Comparison of ENCODE assay signal across 10 cellular contexts in the genomic region with DNA sequence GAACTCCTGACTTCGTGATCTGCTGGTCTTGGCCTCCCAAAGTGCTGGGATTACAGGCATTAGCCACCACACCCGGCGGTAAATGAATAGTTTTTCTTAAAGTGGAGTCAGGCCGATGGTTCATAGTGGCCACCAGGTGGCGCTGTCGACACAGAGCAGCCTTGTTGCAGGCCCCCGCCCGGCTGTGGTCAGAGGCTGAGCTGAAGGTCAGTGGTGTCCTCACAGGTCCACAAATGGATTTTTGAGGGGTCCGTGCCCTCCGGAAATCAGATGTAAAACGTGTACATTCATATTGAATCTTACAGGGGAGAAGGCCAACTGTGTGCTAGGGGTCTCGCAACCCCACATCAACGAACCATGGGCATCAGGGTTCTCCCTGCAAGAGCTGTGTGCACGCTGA. TPM values are rescaled to one million over a fixed set of nuclear protein-coding genes. Genes with fewer than 3 reads are reported as not detected.
A peak's percentile ranks its signal among the peaks of the same experiment; 100 is the strongest.
DNase-seq lines count a peak whose midpoint lies in the region; ATAC-seq and TF ChIP-seq lines count a peak whose summit lies in the region.
"Had no signal": no experiment of that assay in that cellular context is flagged by ENCODE, and none has a peak within 500 bp of the region (broad histone marks: within the 10 kb centered on the region; RNA-seq: fewer than 3 reads in every experiment).

No MANE protein-coding gene starts in this region.

- no peak overlapping the region for H3K18ac ChIP-seq in IMR-90 (ENCODE audit: low read depth, low read length)

- H3K4me1 ChIP-seq in IMR-90 (ENCODE audit: control insufficient read depth, insufficient read depth, low read length): no peaks in the 10 kb centered on the region
- H3K4me1 ChIP-seq in mammary epithelial cell (ENCODE audit: insufficient read depth, low read length): no peaks in the 10 kb centered on the region
- H3K4me1 ChIP-seq: SJSA1 had no signal

- no peak overlapping the region for H2BK15ac ChIP-seq in IMR-90 (ENCODE audit: low read depth, low read length)

- H3K79me2 ChIP-seq in mammary epithelial cell (ENCODE audit: insufficient read depth, low read length): no peaks in the 10 kb centered on the region
- no peaks in the 10 kb centered on the region for H3K79me2 ChIP-seq in neural cell (replicated peaks; ENCODE audit: insufficient read depth, low read length)

- no peak overlapping the region for H2AK5ac ChIP-seq in IMR-90 (ENCODE audit: low read depth, low read length)

- no peak for TF ChIP-seq EP300 in neural cell (conservative IDR thresholded peaks at IDR 0.05; ENCODE audit: poor library complexity, severe bottlenecking)

- intact Hi-C loops in IMR-90 (cut with micrococcal nuclease) (no loop called here), mammary epithelial cell (cut with micrococcal nuclease) (no loop called here)

- H3K79me1 ChIP-seq in IMR-90 (ENCODE audit: low read depth in 1 of 2, low read length in 2 of 2): peaks cover 20 to 36% of the 10 kb centered on the region in 2 experiments

- ATAC-seq in IMR-90 (ENCODE audit: low read depth): no peak

- dilution Hi-C loops in IMR-90 (cut with HindIII; ENCODE audit: low sequenced_read_pairs, unreplicated experiment) (no loop called here), mammary epithelial cell (cut with HindIII; ENCODE audit: low sequenced_read_pairs) (no loop called here)

- H3K27ac ChIP-seq in IMR-90 (ENCODE audit: insufficient read depth, low read length) (no peak overlapping the region), mammary epithelial cell (ENCODE audit: insufficient read depth, low read depth, low read length) (no peak overlapping the region), neural cell (ENCODE audit: low read length) (no peak overlapping the region)
- H3K27ac ChIP-seq: SJSA1 had no signal

- WGBS in IMR-90 (ENCODE audit: extremely low coverage in 2 of 2, insufficient read length in 1 of 2), 2 experiments: 92% methylated on average over 7 of the region's 14 CpGs; no CpG with 5 or more reads in 1 of the 2 experiments
- 96% methylated on average over 13 of the region's 14 CpGs for WGBS in mammary epithelial cell (ENCODE audit: low coverage, missing lambda C conversion rate)

- no peak overlapping the region for H2BK5ac ChIP-seq in IMR-90 (ENCODE audit: low read depth, low read length, poor library complexity, severe bottlenecking)

- TF ChIP-seq RAD21 in IMR-90 (IDR thresholded peaks at IDR 0.05; ENCODE audit: low read length): no peak
- no peak for TF ChIP-seq RAD21 in neural cell (conservative IDR thresholded peaks at IDR 0.05)

- H3K56ac ChIP-seq in IMR-90 (ENCODE audit: extremely low read depth, insufficient read depth, low read length): no peak overlapping the region

- peak; percentile 35 for DNase-seq in ELR (ENCODE audit: low read depth)
- no peak for DNase-seq in IMR-90
- DNase-seq in mammary epithelial cell: no peak
- no peak for DNase-seq in activated gamma-delta T cell treated with Interleukin-2 at 50 U/mL for 16 hours
- no peak for DNase-seq in germinal center (ENCODE audit: low spot score)
- no peak for DNase-seq in G401 (ENCODE audit: low spot score)
- DNase-seq in NCI-H2196 (lab: John Stamatoyannopoulos, UW; ENCODE audit: unreplicated experiment): no peak

- no peak overlapping the region for H3K23ac ChIP-seq in IMR-90 (ENCODE audit: low read depth, low read length)

- no peak overlapping the region for H3K4ac ChIP-seq in IMR-90 (ENCODE audit: low read depth, low read length)

- H4K5ac ChIP-seq in IMR-90 (ENCODE audit: low read depth, low read length): no peak overlapping the region

- H3K4me3 ChIP-seq in IMR-90 (ENCODE audit: insufficient read depth, low read depth, low read length): no peak overlapping the region
- H3K4me3 ChIP-seq in mammary epithelial cell (replicated peaks in 1 of 3; ENCODE audit: insufficient read depth in 1 of 3, low read depth in 2 of 3, low read length in 3 of 3): no peak overlapping the region
- H3K4me3 ChIP-seq in neural cell (ENCODE audit: low read length): no peak overlapping the region
- H3K4me3 ChIP-seq: SJSA1 had no signal

- H3K9me1 ChIP-seq in IMR-90 (ENCODE audit: insufficient read depth, low read length): no peaks in the 10 kb centered on the region

- H2BK20ac ChIP-seq in IMR-90 (ENCODE audit: low read depth, low read length): no peak overlapping the region

- H4K91ac ChIP-seq in IMR-90 (ENCODE audit: insufficient read depth, low read depth, low read length): no peak overlapping the region

- H3K9me3 ChIP-seq in IMR-90 (ENCODE audit: control insufficient read depth, insufficient read depth, low read length) (peaks cover 5% of the 10 kb centered on the region), mammary epithelial cell (replicated peaks; ENCODE audit: insufficient read depth, low read length) (peaks cover 13% of the 10 kb centered on the region), neural cell (ENCODE audit: low read length) (no peaks in the 10 kb centered on the region)

- no peak overlapping the region for H2BK120ac ChIP-seq in IMR-90 (ENCODE audit: low read depth, low read length)

- TF ChIP-seq CTCF in IMR-90 (conservative IDR thresholded peaks at IDR 0.05; ENCODE audit: low read depth, low read length) (peak; percentile 45), mammary epithelial cell (conservative IDR thresholded peaks at IDR 0.05 in 1 of 2, IDR thresholded peaks at IDR 0.05 in 1 of 2; ENCODE audit: extremely low read depth in 1 of 2, insufficient read depth in 1 of 2, low read depth in 1 of 2, low read length in 2 of 2) (peak; percentile 55 to 65), neural cell (IDR thresholded peaks at IDR 0.05; ENCODE audit: poor library complexity, severe bottlenecking) (peak; percentile 56)

- H3K14ac ChIP-seq in IMR-90 (replicated peaks; ENCODE audit: low read depth, low read length): no peak overlapping the region

- H3K36me3 ChIP-seq in IMR-90 (ENCODE audit: control insufficient read depth, insufficient read depth, low read length) (peaks cover 54% of the 10 kb centered on the region), mammary epithelial cell (ENCODE audit: insufficient read depth, low read length) (peaks cover 9% of the 10 kb centered on the region), neural cell (ENCODE audit: insufficient read depth, low read length) (peaks cover 17% of the 10 kb centered on the region)

- H3K4me2 ChIP-seq in IMR-90 (ENCODE audit: low read depth, low read length) (no peak overlapping the region), mammary epithelial cell (ENCODE audit: insufficient read depth, low read depth, low read length) (no peak overlapping the region), neural cell (ENCODE audit: low read length) (no peak overlapping the region)

- POLR2A ChIA-PET in IMR-90 (lab: Charles Lee; ENCODE audit: unreplicated experiment): interaction anchor here (0.6 kb wide), 1 partner anchor 9 kb away, joined by 9 read pairs; no protein-coding TSS in a partner anchor

- no peak overlapping the region for H2AK9ac ChIP-seq in IMR-90 (replicated peaks; ENCODE audit: low read depth, low read length, poor library complexity)

- no peak overlapping the region for H3K9ac ChIP-seq in IMR-90 (ENCODE audit: low read depth, low read length)
- no peak overlapping the region for H3K9ac ChIP-seq in mammary epithelial cell (ENCODE audit: insufficient read depth, low read length)
- no peak overlapping the region for H3K9ac ChIP-seq in neural cell (ENCODE audit: low read length)

- no peak for TF ChIP-seq POLR2A in IMR-90 (IDR thresholded peaks at IDR 0.05; ENCODE audit: low read depth, low read length)

- peaks cover 3% of the 10 kb centered on the region; the same call in 1 of the 2 replicates for H4K20me1 ChIP-seq in IMR-90 (ENCODE audit: insufficient read depth, low read length)
- H4K20me1 ChIP-seq in mammary epithelial cell (ENCODE audit: insufficient read depth, low read length): no peaks in the 10 kb centered on the region
- H4K20me1 ChIP-seq in neural cell (ENCODE audit: insufficient read depth): no peaks in the 10 kb centered on the region

- no peaks in the 10 kb centered on the region for H3K9me2 ChIP-seq in neural cell (ENCODE audit: insufficient read depth, low read length)

- H3K27me3 ChIP-seq in IMR-90 (ENCODE audit: control insufficient read depth, insufficient read depth, low read length) (no peaks in the 10 kb centered on the region), mammary epithelial cell (ENCODE audit: insufficient read depth, low read length) (no peaks in the 10 kb centered on the region), neural cell (ENCODE audit: insufficient read depth, low read depth, low read length) (no peaks in the 10 kb centered on the region)
- H3K27me3 ChIP-seq: SJSA1 had no signal

- H4K8ac ChIP-seq in IMR-90 (ENCODE audit: low read depth in 2 of 2, low read length in 2 of 2): no peak overlapping the region

- CTCF ChIA-PET in IMR-90 (lab: Yijun Ruan, JAX) (interaction anchor here (1.2 kb wide), 1 partner anchor 9 kb away, joined by 3 read pairs; no protein-coding TSS in a partner anchor), mammary epithelial cell (lab: Charles Lee; ENCODE audit: low non-redundant PET) (no interaction called here)

- in situ Hi-C loops in IMR-90 (cut with MboI; ENCODE audit: low sequenced_read_pairs) (no loop called here), mammary epithelial cell (cut with MboI; ENCODE audit: low sequenced_read_pairs in 2 of 2) (no loop called here), G401 (cut with HindIII; ENCODE audit: low sequenced_read_pairs) (no loop called here)

- BruUV-seq in IMR-90 (replicated peaks; lab: Mats Ljungman, UMichigan): no TSS peak
- BruUV-seq in mammary epithelial cell (replicated peaks; lab: Mats Ljungman, UMichigan): no TSS peak

- H3F3A ChIP-seq in neural cell (ENCODE audit: insufficient read depth, low read length, poor library complexity, severe bottlenecking): no peaks in the 10 kb centered on the region

- no peak overlapping the region for H2AFZ ChIP-seq in IMR-90 (replicated peaks; ENCODE audit: low read length, poor library complexity)
- H2AFZ ChIP-seq in mammary epithelial cell (ENCODE audit: low read depth, low read length): no peak overlapping the region
- H2AFZ ChIP-seq in neural cell (ENCODE audit: low read depth, low read length): no peak overlapping the region

RNA-seq across cellular contexts. Expression of a gene that starts 13.4 kb away (rescaled TPM):
- 37.1 and 38.9 TPM in 2 replicates for total RNA-seq in IMR-90 (2012; rRNA removed)
- 56.9 and 74.5 TPM in 2 replicates for polyA plus RNA-seq in IMR-90 (2012; rRNA removed)
- polyA plus RNA-seq in IMR-90 (2012; cell fraction: cytosol; rRNA removed): 28.1 and 66.5 TPM in 2 replicates
- 114 and 350 TPM in 2 replicates for polyA plus RNA-seq in IMR-90 (2012; cell fraction: nucleus; rRNA removed; ENCODE audit: low replicate concordance)
- 10 to 100 TPM; 42.0 to 84.1 TPM for total RNA-seq in mammary epithelial cell
- polyA plus RNA-seq in mammary epithelial cell: 52.3 TPM
- polyA minus RNA-seq in mammary epithelial cell: 54.5 TPM
- 64.9 and 90.1 TPM in 2 replicates for polyA plus RNA-seq in neural cell
- polyA minus RNA-seq in neural cell: 43.9 and 49.2 TPM in 2 replicates
- 176 and 280 TPM in 2 replicates for total RNA-seq in G401 (2014; rRNA removed; shearing (Covaris generic))

RNA-seq across cellular contexts. Expression of a gene that starts 29.5 kb away (rescaled TPM):
- total RNA-seq in IMR-90 (2012; rRNA removed) (under 0.01 and 0.28 TPM in 2 replicates), mammary epithelial cell (1 to 10 TPM in 1 of 2 donors, under 1 TPM in 1; 0.67 to 1.1 TPM)
- polyA plus RNA-seq in IMR-90 (2012; rRNA removed) (0.91 and 1.8 TPM in 2 replicates), mammary epithelial cell (0.67 TPM), neural cell (0.46 and 5.0 TPM in 2 replicates)
- 1.0 and 2.6 TPM in 2 replicates for polyA plus RNA-seq in IMR-90 (2012; cell fraction: cytosol; rRNA removed)
- polyA plus RNA-seq in IMR-90 (2012; cell fraction: nucleus; rRNA removed; ENCODE audit: low replicate concordance): 6.9 and 13.4 TPM in 2 replicates
- polyA minus RNA-seq in mammary epithelial cell (not detected), neural cell (0.12 and 0.24 TPM in 2 replicates)
- total RNA-seq in G401 (2014; rRNA removed; shearing (Covaris generic)): 0.74 and 3.5 TPM in 2 replicates
- total RNA-seq: SJSA1 had no signal

RNA-seq across cellular contexts. Expression of a gene that starts 44.9 kb away (rescaled TPM):
- total RNA-seq in IMR-90 (2012; rRNA removed): 16.0 and 16.7 TPM in 2 replicates
- 23.1 and 29.4 TPM in 2 replicates for polyA plus RNA-seq in IMR-90 (2012; rRNA removed)
- 11.4 and 20.8 TPM in 2 replicates for polyA plus RNA-seq in IMR-90 (2012; cell fraction: cytosol; rRNA removed)
- polyA plus RNA-seq in IMR-90 (2012; cell fraction: nucleus; rRNA removed; ENCODE audit: low replicate concordance): 47.6 and 91.2 TPM in 2 replicates
- 10 to 100 TPM in 1 of 2 donors, 1 to 10 TPM in 1; 8.2 to 17.4 TPM for total RNA-seq in mammary epithelial cell
- polyA plus RNA-seq in mammary epithelial cell: 6.8 TPM
- polyA minus RNA-seq in mammary epithelial cell: 2.6 TPM
- 5.7 and 11.4 TPM in 2 replicates for polyA plus RNA-seq in neural cell
- 14.7 and 20.5 TPM in 2 replicates for polyA minus RNA-seq in neural cell
- total RNA-seq in G401 (2014; rRNA removed; shearing (Covaris generic)): 95.4 and 103 TPM in 2 replicates

RNA-seq across cellular contexts. Expression of a gene that starts 50.2 kb away (rescaled TPM):
- total RNA-seq in IMR-90 (2012; rRNA removed) (22.6 and 26.4 TPM in 2 replicates), mammary epithelial cell (100 to 1,000 TPM; 104 to 152 TPM)
- polyA plus RNA-seq in IMR-90 (2012; rRNA removed) (153 and 181 TPM in 2 replicates), mammary epithelial cell (122 TPM), neural cell (176 and 208 TPM in 2 replicates)
- 88.4 and 194 TPM in 2 replicates for polyA plus RNA-seq in IMR-90 (2012; cell fraction: cytosol; rRNA removed)
- polyA plus RNA-seq in IMR-90 (2012; cell fraction: nucleus; rRNA removed; ENCODE audit: low replicate concordance): 867 and 2,100 TPM in 2 replicates
- polyA minus RNA-seq in mammary epithelial cell (81.8 TPM), neural cell (56.3 and 75.7 TPM in 2 replicates)
- 131 and 142 TPM in 2 replicates for total RNA-seq in G401 (2014; rRNA removed; shearing (Covaris generic))

RNA-seq across cellular contexts. Expression of a gene that starts 50.6 kb away (rescaled TPM):
- total RNA-seq in IMR-90 (2012; rRNA removed) (not detected in 2 replicates), mammary epithelial cell (not detected)
- polyA plus RNA-seq in IMR-90 (2012; rRNA removed) (not detected in 2 replicates), mammary epithelial cell (not detected), neural cell (not detected in 2 replicates)
- polyA plus RNA-seq in IMR-90 (2012; cell fraction: cytosol; rRNA removed): not detected in 2 replicates
- polyA plus RNA-seq in IMR-90 (2012; cell fraction: nucleus; rRNA removed; ENCODE audit: low replicate concordance): not detected in 2 replicates
- polyA minus RNA-seq in mammary epithelial cell (not detected), neural cell (not detected in 2 replicates)
- total RNA-seq in G401 (2014; rRNA removed; shearing (Covaris generic)): not detected in 2 replicates
- total RNA-seq: mucosa of gallbladder, SJSA1 had no signal
